ENCODE assay signal across 8 cellular contexts in the genomic region with DNA sequence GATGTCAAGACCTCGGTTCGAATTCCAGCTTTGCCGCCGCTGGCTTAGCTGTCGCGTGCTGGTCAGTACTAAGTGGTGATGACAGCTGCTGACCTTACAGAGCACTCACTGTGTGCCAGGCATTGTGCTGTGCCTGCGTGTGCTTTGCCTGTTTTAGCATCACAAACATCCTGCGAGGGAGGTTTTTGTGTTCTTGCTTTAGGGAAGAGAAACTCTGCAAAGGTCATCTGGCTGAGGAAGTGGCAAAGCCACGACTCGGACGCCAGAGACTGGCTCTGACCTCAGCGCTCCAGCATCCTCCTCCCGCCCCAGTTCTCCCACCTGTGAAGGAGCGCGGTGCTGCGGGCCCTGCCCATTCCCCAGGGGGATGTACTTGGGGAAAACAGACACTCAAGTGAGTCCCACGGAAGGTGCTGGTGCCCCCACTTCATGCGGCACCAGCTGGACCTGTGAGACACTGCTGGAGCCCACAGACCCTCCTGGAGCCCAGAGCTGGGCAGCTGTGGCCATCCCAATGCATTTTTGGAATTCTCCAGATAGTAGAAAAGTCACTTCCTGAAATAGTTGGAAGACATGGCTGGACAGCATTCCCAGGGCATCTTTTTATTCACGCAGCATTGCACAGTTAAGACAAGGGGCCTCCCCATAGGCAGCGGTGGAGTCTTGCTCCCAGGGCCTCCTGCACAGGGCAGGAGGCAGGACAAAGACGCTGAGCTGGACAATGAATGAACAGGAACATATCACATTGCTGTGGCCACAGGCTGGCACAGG. TPM values are rescaled to one million over a fixed set of nuclear protein-coding genes. Genes with fewer than 3 reads are reported as not detected.
A peak's percentile ranks its signal among the peaks of the same experiment; 100 is the strongest.
DNase-seq lines count a peak whose midpoint lies in the region; ATAC-seq and TF ChIP-seq lines count a peak whose summit lies in the region.

No MANE protein-coding gene starts in this region.

- CTCF ChIA-PET in activated CD4-positive, alpha-beta T cell treated with anti-CD3 and anti-CD28 coated beads for 36 hours (lab: Charles Lee): interaction anchor here (0.6 to 1.1 kb wide), 4 partner anchors 33 to 316 kb away, joined by 3 to 5 read pairs (median 4); no protein-coding TSS in a partner anchor
- CTCF ChIA-PET in CD4-positive, alpha-beta T cell (lab: Charles Lee): no interaction called here

- H3K9me3 Mint-ChIP-seq in activated CD4-positive, alpha-beta T cell treated with anti-CD3 and anti-CD28 coated beads for 36 hours (ENCODE audit: low read depth): no peaks in the 10 kb centered on the region
- H3K9me3 Mint-ChIP-seq in brain: peaks cover 0 to 6% (median 0%) of the 10 kb centered on the region in 5 experiments
- peaks cover 2% of the 10 kb centered on the region for H3K9me3 Mint-ChIP-seq in CD4-positive, alpha-beta T cell

- peaks cover 38% of the 10 kb centered on the region for H3K4me1 Mint-ChIP-seq in activated CD4-positive, alpha-beta T cell treated with anti-CD3 and anti-CD28 coated beads for 36 hours
- H3K4me1 Mint-ChIP-seq in brain: peaks cover 49% of the 10 kb centered on the region
- peaks cover 17% of the 10 kb centered on the region for H3K4me1 Mint-ChIP-seq in CD4-positive, alpha-beta T cell (ENCODE audit: low read depth)

- H3K27me3 Mint-ChIP-seq in activated CD4-positive, alpha-beta T cell treated with anti-CD3 and anti-CD28 coated beads for 36 hours: no peaks in the 10 kb centered on the region
- H3K27me3 Mint-ChIP-seq in brain: peaks cover 5% of the 10 kb centered on the region
- H3K27me3 Mint-ChIP-seq in CD4-positive, alpha-beta T cell: no peaks in the 10 kb centered on the region

- no peak for TF ChIP-seq CTCF in brain (conservative IDR thresholded peaks at IDR 0.05)
- TF ChIP-seq CTCF in mucosa of descending colon (IDR thresholded peaks at IDR 0.05): no peak
- TF ChIP-seq CTCF in CD4-positive, alpha-beta T cell (IDR thresholded peaks at IDR 0.05): no peak

- intact Hi-C loops in activated CD4-positive, alpha-beta T cell treated with anti-CD3 and anti-CD28 coated beads for 36 hours (cut with DNase I, micrococcal nuclease): no loop called here
- intact Hi-C loops in mucosa of descending colon (cut with DNase I, micrococcal nuclease): no loop called here
- intact Hi-C loops in CD4-positive, alpha-beta T cell (cut with DNase I, micrococcal nuclease): no loop called here

- no peak for DNase-seq in activated CD4-positive, alpha-beta T cell treated with anti-CD3 and anti-CD28 coated beads for 36 hours
- no peak for DNase-seq in activated CD4-positive, alpha-beta T cell treated with anti-CD3 and anti-CD28 coated beads, Interleukin-2, amount 50 U/mL, for 1 hour
- peak; percentile 43 to 78 (median 55) for DNase-seq in mucosa of descending colon
- no peak for DNase-seq in CD4-positive, alpha-beta T cell
- DNase-seq in activated gamma-delta T cell (lab: John Stamatoyannopoulos, UW): no peak
- DNase-seq in NCI-H2196 (lab: John Stamatoyannopoulos, UW; ENCODE audit: unreplicated experiment): no peak

- POLR2A ChIA-PET in activated CD4-positive, alpha-beta T cell treated with anti-CD3 and anti-CD28 coated beads for 36 hours (lab: Charles Lee): interaction anchor here (0.7 to 2.3 kb wide), 4 partner anchors 20 to 97 kb away, joined by 3 to 14 read pairs (median 4); a partner anchor contains a TSS
- POLR2A ChIA-PET in CD4-positive, alpha-beta T cell (lab: Charles Lee): interaction anchor here (0.7 kb wide), 1 partner anchor 20 kb away, joined by 3 read pairs; a partner anchor contains a TSS

- H3K27ac ChIP-seq in CD4-positive, alpha-beta T cell (ENCODE audit: low read depth, low read length): no peak overlapping the region

- H3K36me3 ChIP-seq in mucosa of descending colon (ENCODE audit: low read depth): no peaks in the 10 kb centered on the region

- peak overlapping the region; percentile 20 for H3K27ac Mint-ChIP-seq in activated CD4-positive, alpha-beta T cell treated with anti-CD3 and anti-CD28 coated beads for 36 hours
- H3K27ac Mint-ChIP-seq in brain: peak overlapping the region in 3 of 5 experiments; percentile 8 to 45 (median 34)
- no peak overlapping the region for H3K27ac Mint-ChIP-seq in CD4-positive, alpha-beta T cell

- H3K36me3 Mint-ChIP-seq in activated CD4-positive, alpha-beta T cell treated with anti-CD3 and anti-CD28 coated beads for 36 hours (ENCODE audit: low read depth): no peaks in the 10 kb centered on the region
- no peaks in the 10 kb centered on the region for H3K36me3 Mint-ChIP-seq in brain
- H3K36me3 Mint-ChIP-seq in CD4-positive, alpha-beta T cell (ENCODE audit: low read depth): no peaks in the 10 kb centered on the region

- ATAC-seq in activated CD4-positive, alpha-beta T cell treated with anti-CD3 and anti-CD28 coated beads for 36 hours: no peak
- ATAC-seq in HG03457 (IDR thresholded peaks at IDR 0.05; ENCODE audit: unreplicated experiment): peak; percentile 63
- ATAC-seq in mucosa of descending colon: peak; percentile 53
- ATAC-seq in CD4-positive, alpha-beta T cell (ENCODE audit: poor library complexity): no peak

- peaks cover 21% of the 10 kb centered on the region for H3K4me1 ChIP-seq in mucosa of descending colon (ENCODE audit: low read depth)

- no peak overlapping the region for H3K4me3 ChIP-seq in mucosa of descending colon

- H3K9me3 ChIP-seq in mucosa of descending colon: no peaks in the 10 kb centered on the region
- H3K9me3 ChIP-seq in CD4-positive, alpha-beta T cell (ENCODE audit: control insufficient read depth, low read length): no peaks in the 10 kb centered on the region

- H3K4me3 Mint-ChIP-seq in activated CD4-positive, alpha-beta T cell treated with anti-CD3 and anti-CD28 coated beads for 36 hours: no peak overlapping the region
- peak overlapping the region in 2 of 5 experiments; percentile 4 to 24 for H3K4me3 Mint-ChIP-seq in brain
- H3K4me3 Mint-ChIP-seq in CD4-positive, alpha-beta T cell: no peak overlapping the region

- no peaks in the 10 kb centered on the region for H3K27me3 ChIP-seq in CD4-positive, alpha-beta T cell (ENCODE audit: control insufficient read depth, insufficient read depth, low read length)

RNA-seq across cellular contexts. Expression of a gene that starts 20.0 kb away (rescaled TPM):
- total RNA-seq in activated CD4-positive, alpha-beta T cell treated with anti-CD3 and anti-CD28 coated beads for 36 hours: 100 to 1,000 TPM; 136 to 195 TPM
- 164 TPM for polyA plus RNA-seq in brain (ENCODE audit: insufficient read depth, low read depth, low replicate concordance)
- total RNA-seq in mucosa of descending colon: 100 to 1,000 TPM; 130 to 165 (median 159) TPM
- total RNA-seq in CD4-positive, alpha-beta T cell: 100 to 1,000 TPM; 217 to 227 TPM

RNA-seq across cellular contexts. Expression of a gene that starts 46.9 kb away (rescaled TPM):
- not detected for total RNA-seq in activated CD4-positive, alpha-beta T cell treated with anti-CD3 and anti-CD28 coated beads for 36 hours
- not detected for polyA plus RNA-seq in brain (ENCODE audit: insufficient read depth, low read depth, low replicate concordance)
- not detected for total RNA-seq in mucosa of descending colon
- total RNA-seq in CD4-positive, alpha-beta T cell: not detected

RNA-seq across cellular contexts. Expression of a gene that starts 49.8 kb away (rescaled TPM):
- under 1 TPM in 1 of 2 experiments, not detected in 1; 0.14 TPM for total RNA-seq in activated CD4-positive, alpha-beta T cell treated with anti-CD3 and anti-CD28 coated beads for 36 hours
- 1.6 TPM for polyA plus RNA-seq in brain (ENCODE audit: insufficient read depth, low read depth, low replicate concordance)
- total RNA-seq in mucosa of descending colon: under 1 TPM in 2 of 3 donors, not detected in 1; 0.22 to 0.35 TPM
- not detected for total RNA-seq in CD4-positive, alpha-beta T cell

Comparison
In these comparisons a context has a peak if more than half of its experiments do, and no peak if none do; other contexts are left out.
1. ATAC-seq: peak in HG03457 (single experiment) and mucosa of descending colon (single experiment); none in activated CD4-positive, alpha-beta T cell treated with anti-CD3 and anti-CD28 coated beads for 36 hours (single experiment) and CD4-positive, alpha-beta T cell (single experiment).
2. DNase-seq: peak in mucosa of descending colon (3 of 3); none in activated CD4-positive, alpha-beta T cell treated with anti-CD3 and anti-CD28 coated beads for 36 hours (single experiment), activated CD4-positive, alpha-beta T cell treated with anti-CD3 and anti-CD28 coated beads, Interleukin-2, amount 50 U/mL, for 1 hour (single experiment), CD4-positive, alpha-beta T cell (0 of 10), activated gamma-delta T cell (single experiment) and NCI-H2196 (single experiment).